ENCODE assay signal across 1 cellular context in genomic region chr2:24123212-24124002, GRCh38.
TF ChIP-seq lines count a peak whose summit lies in the region.

Gene FAM228B (plus strand): TSS chr2:24123469. CDS start chr2:24124362, 893 bp downstream.
Gene PFN4 (minus strand): TSS chr2:24123334. CDS start chr2:24122535, 799 bp downstream.

TF ChIP-seq in HepG2, 621 proteins besides CTCF, POLR2A, EP300 and RAD21 (continued from another document and continues in another):
- TF ChIP-seq ZXDC (CRISPR knock-in tag; IDR thresholded peaks at IDR 0.05) (peak; percentile 77; the same call in 1 of the 2 replicates), RFX1 (IDR thresholded peaks at IDR 0.05) (no peak), ZNF850 (CRISPR knock-in tag; conservative IDR thresholded peaks at IDR 0.05) (0 out of 2 replicates have a peak, but pooled peaks have one; percentile 71), ARID3A (IDR thresholded peaks at IDR 0.05; ENCODE audit: low read depth, low read length) (no peak), ZNF788 (CRISPR knock-in tag; IDR thresholded peaks at IDR 0.05; ENCODE audit: borderline replicate concordance) (peak; percentile 52; the same call in 1 of the 2 replicates), ZNF784 (CRISPR knock-in tag; IDR thresholded peaks at IDR 0.05; ENCODE audit: borderline replicate concordance) (peak; percentile 89), NR1H2 (CRISPR knock-in tag; IDR thresholded peaks at IDR 0.05; ENCODE audit: borderline replicate concordance, low read depth) (no peak), ZNF513 (CRISPR knock-in tag; conservative IDR thresholded peaks at IDR 0.05) (no peak), CHD4 (IDR thresholded peaks at IDR 0.05; ENCODE audit: borderline replicate concordance, low read length) (no peak), MXD1 (CRISPR knock-in tag; IDR thresholded peaks at IDR 0.05) (peak; percentile 76), ZNF205 (CRISPR knock-in tag; IDR thresholded peaks at IDR 0.05) (no peak; the same call in 1 of the 2 replicates), AHR (CRISPR knock-in tag; IDR thresholded peaks at IDR 0.05) (no peak; the same call in 1 of the 2 replicates), ETV6 (CRISPR knock-in tag; conservative IDR thresholded peaks at IDR 0.05) (no peak), HOXA7 (CRISPR knock-in tag; IDR thresholded peaks at IDR 0.05) (no peak), SAFB2 (CRISPR knock-in tag; IDR thresholded peaks at IDR 0.05; ENCODE audit: borderline replicate concordance, low read depth) (peak; percentile 86; the same call in 1 of the 2 replicates), ZNF792 (CRISPR knock-in tag; IDR thresholded peaks at IDR 0.05) (peak; percentile 73; the same call in 1 of the 2 replicates), NCOA1 (CRISPR knock-in tag; IDR thresholded peaks at IDR 0.05) (no peak), NFYB (CRISPR knock-in tag; IDR thresholded peaks at IDR 0.05) (peak; percentile 84), BCLAF1 (IDR thresholded peaks at IDR 0.05) (no peak), ZNF33B (CRISPR knock-in tag; IDR thresholded peaks at IDR 0.05) (peak; percentile 90), ZNF558 (CRISPR knock-in tag; IDR thresholded peaks at IDR 0.05; ENCODE audit: borderline replicate concordance) (peak; percentile 70; the same call in 1 of the 2 replicates), ELF1 (CRISPR knock-in tag; IDR thresholded peaks at IDR 0.05) (no peak; the same call in 1 of the 2 replicates), ZNF563 (CRISPR knock-in tag; IDR thresholded peaks at IDR 0.05) (peak; percentile 98), SP1 (IDR thresholded peaks at IDR 0.05) (no peak), SP1 (CRISPR knock-in tag; IDR thresholded peaks at IDR 0.05) (no peak), ZNF292 (CRISPR knock-in tag; IDR thresholded peaks at IDR 0.05; ENCODE audit: borderline replicate concordance, low read depth) (no peak), KLF6 (CRISPR knock-in tag; IDR thresholded peaks at IDR 0.05) (peak; percentile 91; the same call in 1 of the 2 replicates), MYNN (CRISPR knock-in tag; IDR thresholded peaks at IDR 0.05; ENCODE audit: low read depth) (peak; percentile 79; the same call in 1 of the 2 replicates), ZNF615 (CRISPR knock-in tag; IDR thresholded peaks at IDR 0.05; ENCODE audit: borderline replicate concordance) (no peak), KIAA2018 (CRISPR knock-in tag; IDR thresholded peaks at IDR 0.05; ENCODE audit: borderline replicate concordance) (no peak), HNRNPL (IDR thresholded peaks at IDR 0.05; ENCODE audit: low read depth, low read length) (peak; percentile 73), KLF11 (CRISPR knock-in tag; IDR thresholded peaks at IDR 0.05) (0 out of 2 replicates have a peak, but pooled peaks have one; percentile 48), SIX4 (CRISPR knock-in tag; IDR thresholded peaks at IDR 0.05) (no peak; the same call in 1 of the 2 replicates), RBM22 (optimal IDR thresholded peaks at IDR 0.05; ENCODE audit: low read length) (no peak), TRIM22 (IDR thresholded peaks at IDR 0.05) (no peak), DZIP1 (CRISPR knock-in tag; IDR thresholded peaks at IDR 0.05) (peak; percentile 80; the same call in 1 of the 2 replicates)
